ENCODE assay signal across 2 cellular contexts in the genomic region with DNA sequence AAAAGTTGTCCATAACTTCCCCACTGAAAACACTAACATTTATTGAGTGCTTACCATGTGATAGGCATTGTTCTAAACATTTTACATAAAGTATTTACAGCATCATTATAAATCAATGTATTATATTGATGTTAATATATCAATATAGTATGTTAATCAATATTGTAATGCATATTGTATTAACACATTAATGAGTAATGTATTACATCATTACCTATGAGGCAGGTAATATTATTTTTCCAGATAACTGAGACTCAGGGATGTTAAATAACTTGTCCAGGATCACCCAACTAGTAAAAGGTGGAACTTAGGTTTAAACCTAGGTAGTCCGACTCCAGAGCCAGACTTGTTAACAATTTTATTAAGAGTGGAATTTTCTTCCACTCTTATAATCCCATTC.
TF ChIP-seq lines count a peak whose summit lies in the region.

No MANE protein-coding gene starts in this region.

TF ChIP-seq in HepG2, 621 proteins besides CTCF, POLR2A, EP300 and RAD21:
- TF ChIP-seq ATF7 (IDR thresholded peaks at IDR 0.05) (peak; percentile 61), ATF7 (CRISPR knock-in tag; IDR thresholded peaks at IDR 0.05) (no peak)
- TF ChIP-seq, protein P1, sequence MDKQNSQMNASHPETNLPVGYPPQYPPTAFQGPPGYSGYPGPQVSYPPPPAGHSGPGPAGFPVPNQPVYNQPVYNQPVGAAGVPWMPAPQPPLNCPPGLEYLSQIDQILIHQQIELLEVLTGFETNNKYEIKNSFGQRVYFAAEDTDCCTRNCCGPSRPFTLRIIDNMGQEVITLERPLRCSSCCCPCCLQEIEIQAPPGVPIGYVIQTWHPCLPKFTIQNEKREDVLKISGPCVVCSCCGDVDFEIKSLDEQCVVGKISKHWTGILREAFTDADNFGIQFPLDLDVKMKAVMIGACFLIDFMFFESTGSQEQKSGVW (CRISPR knock-in tag; IDR thresholded peaks at IDR 0.05; ENCODE audit: borderline replicate concordance) = no peak

TF ChIP-seq in GM12878, 131 proteins besides CTCF, POLR2A, EP300 and RAD21:
- TF ChIP-seq KDM1A (IDR thresholded peaks at IDR 0.05; ENCODE audit: borderline replicate concordance) (no peak), EGR1 (IDR thresholded peaks at IDR 0.05; ENCODE audit: borderline replicate concordance in 1 of 2, low read depth in 2 of 2, low read length in 2 of 2) (no peak), CREM (IDR thresholded peaks at IDR 0.05; ENCODE audit: low read depth) (no peak), BCL3 (IDR thresholded peaks at IDR 0.05; ENCODE audit: borderline replicate concordance, insufficient read depth, low read depth, low read length, poor library complexity, severe bottlenecking) (no peak), ELK1 (IDR thresholded peaks at IDR 0.05; ENCODE audit: low read depth, low read length) (no peak), SUZ12 (IDR thresholded peaks at IDR 0.05; ENCODE audit: unreplicated experiment) (no peak), ZBED1 (IDR thresholded peaks at IDR 0.05; ENCODE audit: borderline replicate concordance) (no peak), RELB (IDR thresholded peaks at IDR 0.05; ENCODE audit: low read depth) (no peak)
- TF ChIP-seq, protein P2, sequence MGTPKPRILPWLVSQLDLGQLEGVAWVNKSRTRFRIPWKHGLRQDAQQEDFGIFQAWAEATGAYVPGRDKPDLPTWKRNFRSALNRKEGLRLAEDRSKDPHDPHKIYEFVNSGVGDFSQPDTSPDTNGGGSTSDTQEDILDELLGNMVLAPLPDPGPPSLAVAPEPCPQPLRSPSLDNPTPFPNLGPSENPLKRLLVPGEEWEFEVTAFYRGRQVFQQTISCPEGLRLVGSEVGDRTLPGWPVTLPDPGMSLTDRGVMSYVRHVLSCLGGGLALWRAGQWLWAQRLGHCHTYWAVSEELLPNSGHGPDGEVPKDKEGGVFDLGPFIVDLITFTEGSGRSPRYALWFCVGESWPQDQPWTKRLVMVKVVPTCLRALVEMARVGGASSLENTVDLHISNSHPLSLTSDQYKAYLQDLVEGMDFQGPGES (IDR thresholded peaks at IDR 0.05) = no peak
- TF ChIP-seq, protein P3, sequence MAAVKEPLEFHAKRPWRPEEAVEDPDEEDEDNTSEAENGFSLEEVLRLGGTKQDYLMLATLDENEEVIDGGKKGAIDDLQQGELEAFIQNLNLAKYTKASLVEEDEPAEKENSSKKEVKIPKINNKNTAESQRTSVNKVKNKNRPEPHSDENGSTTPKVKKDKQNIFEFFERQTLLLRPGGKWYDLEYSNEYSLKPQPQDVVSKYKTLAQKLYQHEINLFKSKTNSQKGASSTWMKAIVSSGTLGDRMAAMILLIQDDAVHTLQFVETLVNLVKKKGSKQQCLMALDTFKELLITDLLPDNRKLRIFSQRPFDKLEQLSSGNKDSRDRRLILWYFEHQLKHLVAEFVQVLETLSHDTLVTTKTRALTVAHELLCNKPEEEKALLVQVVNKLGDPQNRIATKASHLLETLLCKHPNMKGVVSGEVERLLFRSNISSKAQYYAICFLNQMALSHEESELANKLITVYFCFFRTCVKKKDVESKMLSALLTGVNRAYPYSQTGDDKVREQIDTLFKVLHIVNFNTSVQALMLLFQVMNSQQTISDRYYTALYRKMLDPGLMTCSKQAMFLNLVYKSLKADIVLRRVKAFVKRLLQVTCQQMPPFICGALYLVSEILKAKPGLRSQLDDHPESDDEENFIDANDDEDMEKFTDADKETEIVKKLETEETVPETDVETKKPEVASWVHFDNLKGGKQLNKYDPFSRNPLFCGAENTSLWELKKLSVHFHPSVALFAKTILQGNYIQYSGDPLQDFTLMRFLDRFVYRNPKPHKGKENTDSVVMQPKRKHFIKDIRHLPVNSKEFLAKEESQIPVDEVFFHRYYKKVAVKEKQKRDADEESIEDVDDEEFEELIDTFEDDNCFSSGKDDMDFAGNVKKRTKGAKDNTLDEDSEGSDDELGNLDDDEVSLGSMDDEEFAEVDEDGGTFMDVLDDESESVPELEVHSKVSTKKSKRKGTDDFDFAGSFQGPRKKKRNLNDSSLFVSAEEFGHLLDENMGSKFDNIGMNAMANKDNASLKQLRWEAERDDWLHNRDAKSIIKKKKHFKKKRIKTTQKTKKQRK (IDR thresholded peaks at IDR 0.05; ENCODE audit: low read depth, low read length) = no peak
